9 cellular contexts compared by ENCODE assay signal in genomic region chr2:190277234-190278112, GRCh38. TPM values are rescaled to one million over a fixed set of nuclear protein-coding genes. Genes with fewer than 3 reads are reported as not detected.
DNase-seq lines count a peak whose midpoint lies in the region; ATAC-seq, FAIRE-seq and TF ChIP-seq lines count a peak whose summit lies in the region.
"Had no signal": no experiment of that assay in that cellular context is flagged by ENCODE, and none has a peak within 500 bp of the region (broad histone marks: within the 10 kb centered on the region; RNA-seq: fewer than 3 reads in every experiment).

No MANE protein-coding gene starts in this region.

- CTCF ChIA-PET in Panc1 (lab: Charles Lee), result interaction anchor here (0.6 kb wide), 1 partner anchor 16 kb away, joined by 7 read pairs; no protein-coding TSS in a partner anchor

- no peak for TF ChIP-seq POLR2A in H54 (IDR thresholded peaks at IDR 0.05; ENCODE audit: low read depth, low read length)
- no peak for TF ChIP-seq POLR2A in gastroesophageal sphincter (IDR thresholded peaks at IDR 0.05)

- H3K9me3 ChIP-seq in Panc1 (ENCODE audit: control insufficient read depth, insufficient read depth, low read depth, low read length), result no peaks in the 10 kb centered on the region
- H3K9me3 ChIP-seq in neuronal stem cell (replicated peaks in 1 of 2; ENCODE audit: control insufficient read depth in 2 of 2, insufficient read depth in 1 of 2, low read depth in 1 of 2, low read length in 2 of 2), result peaks cover 1 to 3% of the 10 kb centered on the region in 2 donors
- no peaks in the 10 kb centered on the region for H3K9me3 ChIP-seq in gastroesophageal sphincter

- H3K4me1 ChIP-seq in Panc1 (ENCODE audit: control insufficient read depth, insufficient read depth, low read length), result no peaks in the 10 kb centered on the region
- H3K4me1 ChIP-seq in neuronal stem cell (ENCODE audit: control insufficient read depth in 2 of 2, insufficient read depth in 1 of 2, low read depth in 1 of 2, low read length in 2 of 2), result no peaks in the 10 kb centered on the region
- no peaks in the 10 kb centered on the region for H3K4me1 ChIP-seq in gastroesophageal sphincter

- no peaks in the 10 kb centered on the region for H3K79me1 ChIP-seq in neuronal stem cell (ENCODE audit: low read depth, low read length)

- no peak overlapping the region for H3K18ac ChIP-seq in neuronal stem cell (ENCODE audit: low read length)

- no peak overlapping the region for H3K23ac ChIP-seq in neuronal stem cell (ENCODE audit: low read depth, low read length, poor library complexity)

- no peak overlapping the region for H2BK5ac ChIP-seq in neuronal stem cell (ENCODE audit: low read length)

- DNase-seq in COR-L47 (lab: John Stamatoyannopoulos, UW), result peak; percentile 13
- no peak for DNase-seq in H54 (ENCODE audit: insufficient read length, low spot score)
- DNase-seq in Panc1 (ENCODE audit: low read depth, low spot score), result no peak
- peak; percentile 20 for DNase-seq in neuronal stem cell (ENCODE audit: low spot score)
- DNase-seq in NCI-H1092 (lab: John Stamatoyannopoulos, UW), result no peak
- no peak for DNase-seq in NK-92 treated with Interleukin-12 subunit alpha and Interleukin-12 subunit beta, amount 100 ng/mL, for 24 hours (lab: John Stamatoyannopoulos, UW)

- H3K9ac ChIP-seq in neuronal stem cell (ENCODE audit: low read depth, low read length, poor library complexity), result no peak overlapping the region

- no peak for TF ChIP-seq EP300 in gastroesophageal sphincter (IDR thresholded peaks at IDR 0.05)

- in situ Hi-C loops in Panc1 (cut with HindIII; ENCODE audit: low pct_unique_long_range_greater_than_20kb, low sequenced_read_pairs), result no loop called here

- no peak overlapping the region for H2BK120ac ChIP-seq in neuronal stem cell (ENCODE audit: low read depth, low read length)

- ATAC-seq in Panc1 (peak; percentile 38; the same call in 1 of the 2 replicates), gastroesophageal sphincter (no peak)
- ATAC-seq: naive thymus-derived CD8-positive, alpha-beta T cell had no signal

- H3K36me3 ChIP-seq in Panc1 (ENCODE audit: control insufficient read depth, insufficient read depth, low read length) (no peaks in the 10 kb centered on the region), neuronal stem cell (replicated peaks in 1 of 2; ENCODE audit: control insufficient read depth in 2 of 2, insufficient read depth in 2 of 2, low read length in 2 of 2) (peaks cover 2 to 21% of the 10 kb centered on the region in 2 donors), gastroesophageal sphincter (peaks cover 0 to 28% of the 10 kb centered on the region in 2 donors)

- no peak overlapping the region for H2BK12ac ChIP-seq in neuronal stem cell (ENCODE audit: low read length)

- H2BK15ac ChIP-seq in neuronal stem cell (ENCODE audit: low read length), result no peak overlapping the region

- H3K27ac ChIP-seq in Panc1 (ENCODE audit: low read length), result no peak overlapping the region
- H3K27ac ChIP-seq in neuronal stem cell (replicated peaks; ENCODE audit: low read length), result no peak overlapping the region
- no peak overlapping the region for H3K27ac ChIP-seq in gastroesophageal sphincter

- no peak overlapping the region for H3K4me2 ChIP-seq in neuronal stem cell (ENCODE audit: insufficient read depth, low read length, poor library complexity, severe bottlenecking)

- peak; percentile 57; the same call in 1 of the 2 replicates for TF ChIP-seq CTCF in Panc1 (IDR thresholded peaks at IDR 0.05)
- peak in 2 of 4 experiments; percentile 39 to 51 for TF ChIP-seq CTCF in gastroesophageal sphincter (IDR thresholded peaks at IDR 0.05)

- H3K14ac ChIP-seq in neuronal stem cell (ENCODE audit: low read length), result no peak overlapping the region

- no peak overlapping the region for H4K91ac ChIP-seq in neuronal stem cell (ENCODE audit: low read depth, low read length, poor library complexity)

- no peak overlapping the region for H3K4ac ChIP-seq in neuronal stem cell (ENCODE audit: low read length)

- no peak overlapping the region for H3K4me3 ChIP-seq in Panc1 (ENCODE audit: low read depth in 2 of 2, low read length in 2 of 2)
- no peak overlapping the region for H3K4me3 ChIP-seq in neuronal stem cell (ENCODE audit: low read length in 2 of 2)
- no peak overlapping the region for H3K4me3 ChIP-seq in gastroesophageal sphincter

- H2AK5ac ChIP-seq in neuronal stem cell (ENCODE audit: low read depth, low read length), result no peak overlapping the region

- no peak overlapping the region for H2AFZ ChIP-seq in neuronal stem cell (ENCODE audit: low read length)

- POLR2A ChIA-PET in Panc1 (lab: Charles Lee), result no interaction called here

- intact Hi-C loops in Panc1 (cut with micrococcal nuclease; ENCODE audit: unreplicated experiment), result loop anchor here (5.0 kb wide), 1 partner anchor 190 kb away; no protein-coding TSS in a partner anchor

- BruUV-seq in Panc1 (replicated peaks; lab: Mats Ljungman, UMichigan), result no TSS peak

- H3K27me3 ChIP-seq in Panc1 (ENCODE audit: control insufficient read depth, insufficient read depth, low read length) (no peaks in the 10 kb centered on the region), neuronal stem cell (ENCODE audit: control insufficient read depth in 3 of 3, insufficient read depth in 3 of 3, low read depth in 1 of 3, low read length in 3 of 3) (no peaks in the 10 kb centered on the region), gastroesophageal sphincter (no peaks in the 10 kb centered on the region)

- FAIRE-seq in H54 (lab: Jason Lieb, UNC) (peak; percentile 71), endometrium (lab: Jason Lieb, UNC) (peak; percentile 84)

- H4K8ac ChIP-seq in neuronal stem cell (ENCODE audit: low read depth, low read length), result no peak overlapping the region

- WGBS in neuronal stem cell (ENCODE audit: extremely low coverage in 2 of 2, insufficient read length in 2 of 2, insufficient replicate concordance in 1 of 2), 2 donors, result no CpG with 5 or more reads among the region's 4 CpGs
- 38 to 48% methylated on average over 3 to 4 of the region's 4 CpGs for WGBS in gastroesophageal sphincter (ENCODE audit: low coverage in 1 of 2), 2 donors

RNA-seq across cellular contexts. Expression of gene HIBCH, which starts 42.2 kb away (rescaled TPM):
- total RNA-seq in Panc1 (2021; ENCODE audit: unreplicated experiment), result 21.7 TPM
- polyA plus RNA-seq in Panc1 (2012; ENCODE audit: insufficient read length), result 15.3 TPM
- 36.0 TPM for polyA plus RNA-seq in neuronal stem cell (2013, experiment 1 of 2)
- polyA plus RNA-seq in neuronal stem cell (2013, experiment 2 of 2), result 37.8 TPM
- total RNA-seq in gastroesophageal sphincter, result 10 to 100 TPM; 16.5 to 20.1 (median 18.3) TPM

Comparison
In these comparisons a context has a peak if more than half of its experiments do, and no peak if none do; other contexts are left out.
1. DNase-seq: peak in COR-L47 (single experiment) and neuronal stem cell (single experiment); none in H54 (single experiment), Panc1 (single experiment), NCI-H1092 (single experiment) and NK-92 treated with Interleukin-12 subunit alpha and Interleukin-12 subunit beta, amount 100 ng/mL, for 24 hours (single experiment).